ENCODE assay signal across 1 cellular context in the genomic region with DNA sequence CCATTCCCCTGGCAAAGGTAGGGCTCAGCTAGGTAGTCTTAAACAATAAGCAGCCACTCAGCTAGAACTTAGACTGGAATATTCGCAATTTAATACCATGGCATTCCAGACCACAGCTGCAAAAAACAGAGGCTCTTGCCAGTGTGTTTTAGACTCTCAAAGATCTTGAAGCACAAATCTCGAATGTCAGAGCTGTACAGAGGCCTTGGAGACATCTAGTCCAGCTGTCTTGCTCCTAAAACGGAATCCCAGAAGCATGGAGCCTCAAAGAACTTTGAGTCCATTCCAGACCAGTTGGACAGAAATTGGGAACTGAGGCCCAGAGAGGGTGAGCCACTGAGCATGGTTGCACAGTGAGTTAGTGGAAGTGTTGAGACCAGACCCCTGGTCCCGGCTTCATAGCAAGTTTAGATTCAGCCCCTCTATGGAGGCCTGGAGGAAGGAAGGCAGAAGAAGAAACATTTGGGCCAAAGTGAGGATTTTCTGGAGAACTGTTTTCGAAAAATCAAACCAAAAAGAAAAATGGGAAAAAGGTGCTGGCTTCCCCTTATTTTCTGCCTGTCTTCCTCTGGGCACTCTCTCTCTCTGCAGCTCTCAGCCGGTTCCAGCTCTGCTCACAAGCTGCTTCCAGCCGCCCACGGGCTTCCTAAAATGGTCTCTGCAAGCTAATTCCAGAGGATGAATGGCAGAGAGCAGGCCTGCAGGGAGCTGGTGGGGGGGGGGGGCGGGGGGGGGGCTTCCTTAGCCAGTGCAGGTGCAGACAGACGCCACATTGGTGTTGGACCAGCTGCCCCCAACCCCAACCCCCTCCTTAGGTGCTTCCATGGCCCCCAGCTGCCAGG.
TF ChIP-seq lines count a peak whose summit lies in the region.

No MANE protein-coding gene starts in this region.

TF ChIP-seq in WTC11, 78 proteins besides CTCF, POLR2A, EP300 and RAD21 (continued from another document):
- TF ChIP-seq ZBTB43 (CRISPR knock-in tag; IDR thresholded peaks at IDR 0.05) (no peak), ZNF263 (CRISPR knock-in tag; IDR thresholded peaks at IDR 0.05; ENCODE audit: low read depth) (no peak)
- TF ChIP-seq, protein P1, sequence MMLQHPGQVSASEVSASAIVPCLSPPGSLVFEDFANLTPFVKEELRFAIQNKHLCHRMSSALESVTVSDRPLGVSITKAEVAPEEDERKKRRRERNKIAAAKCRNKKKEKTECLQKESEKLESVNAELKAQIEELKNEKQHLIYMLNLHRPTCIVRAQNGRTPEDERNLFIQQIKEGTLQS (CRISPR knock-in tag; conservative IDR thresholded peaks at IDR 0.05), result no peak
